8 cellular contexts compared by ENCODE assay signal in the genomic region with DNA sequence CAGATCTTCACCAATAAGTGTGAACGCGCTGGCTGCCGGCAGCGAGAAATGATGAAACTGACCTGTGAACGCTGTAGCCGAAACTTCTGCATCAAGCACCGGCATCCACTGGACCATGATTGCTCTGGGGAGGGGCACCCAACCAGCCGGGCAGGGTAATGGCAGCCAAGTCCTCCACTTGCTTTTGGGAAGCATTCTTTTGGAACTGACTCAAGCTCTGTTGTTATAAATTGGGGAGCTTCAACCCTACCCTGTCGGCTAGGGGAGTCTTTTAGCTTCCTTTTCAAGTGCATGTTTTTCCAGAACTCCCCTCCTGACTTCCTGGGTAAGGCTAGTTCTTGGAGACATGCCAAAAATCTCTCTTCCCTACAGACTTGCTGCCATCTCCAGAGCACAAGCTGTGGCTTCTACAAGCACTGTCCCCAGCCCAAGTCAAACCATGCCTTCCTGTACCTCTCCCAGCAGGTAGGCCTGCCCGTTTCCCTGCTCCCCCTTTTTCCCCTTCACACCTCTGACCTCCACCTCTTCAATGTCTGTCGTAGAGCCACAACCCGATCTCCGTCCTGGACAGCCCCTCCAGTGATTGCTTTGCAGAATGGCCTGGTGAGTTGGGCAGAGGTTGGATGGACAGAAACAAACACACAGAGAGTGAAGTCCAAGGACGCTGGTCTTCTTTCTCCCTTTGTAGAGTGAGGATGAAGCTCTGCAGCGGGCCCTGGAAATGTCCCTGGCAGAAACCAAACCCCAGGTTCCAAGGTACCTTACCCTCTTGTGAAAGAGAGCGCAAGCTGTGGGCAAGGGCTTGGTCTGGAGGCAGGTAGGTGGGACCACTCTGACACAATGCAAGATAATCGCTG. TPM values are rescaled to one million over a fixed set of nuclear protein-coding genes. Genes with fewer than 3 reads are reported as not detected.
DNase-seq lines count a peak whose midpoint lies in the region; ATAC-seq and TF ChIP-seq lines count a peak whose summit lies in the region.

No MANE protein-coding gene starts in this region.

- in situ Hi-C loops in astrocyte of the cerebellum (cut with HindIII; ENCODE audit: low sequenced_read_pairs) = no loop called here
- in situ Hi-C loops in KBM-7 (cut with MboI; ENCODE audit: low pct_unique_long_range_greater_than_20kb, low sequenced_read_pairs) = no loop called here

- H3K9me3 ChIP-seq in A673 (ENCODE audit: low read depth, low read length, poor library complexity, severe bottlenecking) = no peaks in the 10 kb centered on the region
- no peaks in the 10 kb centered on the region for H3K9me3 ChIP-seq in lower lobe of right lung

- no peak for ATAC-seq in lower lobe of right lung
- ATAC-seq in GM18511 (IDR thresholded peaks at IDR 0.05; ENCODE audit: unreplicated experiment) = no peak

- no TSS peak for BruUV-seq in A673 (replicated peaks; lab: Mats Ljungman, UMichigan)

- POLR2A ChIA-PET in A673 (lab: Charles Lee; ENCODE audit: low non-redundant PET) = interaction anchor here (0.6 kb wide), 1 partner anchor 180 kb away, joined by 3 read pairs; no protein-coding TSS in a partner anchor

- intact Hi-C loops in A673 (cut with micrococcal nuclease; ENCODE audit: unreplicated experiment) (no loop called here), lower lobe of right lung (cut with DNase I) (no loop called here)

- CTCF ChIA-PET in A673 (lab: Charles Lee) = no interaction called here

- DNase-seq in A673 (ENCODE audit: low spot score) (peak; percentile 61), HFF-Myc (ENCODE audit: extremely low read depth, low read depth) (no peak), astrocyte of the cerebellum (ENCODE audit: low read depth) (no peak), lower lobe of right lung (no peak), KBM-7 (no peak), KG1 (lab: John Stamatoyannopoulos, UW) (no peak), germinal center (ENCODE audit: low spot score) (no peak)

- H3K27ac ChIP-seq in A673 (ENCODE audit: low read depth, low read length, poor library complexity, severe bottlenecking) = peak overlapping the region; percentile 68
- peak overlapping the region; percentile 91 for H3K27ac ChIP-seq in lower lobe of right lung

- peaks cover 15% of the 10 kb centered on the region for H3K4me1 ChIP-seq in A673 (ENCODE audit: insufficient read depth, low read length, poor library complexity, severe bottlenecking)
- peaks cover 19% of the 10 kb centered on the region for H3K4me1 ChIP-seq in lower lobe of right lung

- H3K4me3 ChIP-seq in A673 (ENCODE audit: low read depth, low read length, poor library complexity, severe bottlenecking) (no peak overlapping the region), HFF-Myc (replicated peaks; ENCODE audit: low read depth, low read length) (peak overlapping the region; percentile 52), astrocyte of the cerebellum (ENCODE audit: low read depth, low read length) (peak overlapping the region; percentile 64), lower lobe of right lung (peak overlapping the region; percentile 76)

- H3K27me3 ChIP-seq in A673 (replicated peaks; ENCODE audit: insufficient read depth, low read depth, low read length, poor library complexity) = no peaks in the 10 kb centered on the region
- H3K27me3 ChIP-seq in lower lobe of right lung (ENCODE audit: low read depth) = no peaks in the 10 kb centered on the region

- TF ChIP-seq CTCF in A673 (conservative IDR thresholded peaks at IDR 0.05; ENCODE audit: low read depth, low read length) (no peak), HFF-Myc (IDR thresholded peaks at IDR 0.05; ENCODE audit: low read depth, low read length, missing control alignments) (no peak), astrocyte of the cerebellum (IDR thresholded peaks at IDR 0.05; ENCODE audit: low read depth, low read length, missing control alignments) (no peak), lower lobe of right lung (IDR thresholded peaks at IDR 0.05) (no peak)

- peaks cover 36% of the 10 kb centered on the region for H3K36me3 ChIP-seq in A673 (ENCODE audit: insufficient read depth, low read length, poor library complexity, severe bottlenecking)
- peaks cover 34% of the 10 kb centered on the region for H3K36me3 ChIP-seq in lower lobe of right lung

RNA-seq across cellular contexts. Expression of gene ZFAND2B, which starts 1.5 kb away (rescaled TPM):
- total RNA-seq in A673 (2021) (20.0 and 23.7 TPM in 2 replicates), lower lobe of right lung (32.6 TPM)

RNA-seq across cellular contexts. Expression of gene ABCB6, which starts 10.6 kb away (rescaled TPM):
- total RNA-seq in A673 (2021) (87.7 and 101 TPM in 2 replicates), lower lobe of right lung (15.4 TPM)

RNA-seq across cellular contexts. Expression of gene ATG9A, which starts 21.3 kb away (rescaled TPM):
- total RNA-seq in A673 (2021) (50.0 and 55.6 TPM in 2 replicates), lower lobe of right lung (45.7 TPM)

RNA-seq across cellular contexts. Expression of gene ANKZF1, which starts 21.5 kb away (rescaled TPM):
- 30.6 and 39.1 TPM in 2 replicates for total RNA-seq in A673 (2021)
- total RNA-seq in lower lobe of right lung = 46.1 TPM

RNA-seq across cellular contexts. Expression of gene RETREG2, which starts 30.0 kb away (rescaled TPM):
- total RNA-seq in A673 (2021) = 53.1 and 59.0 TPM in 2 replicates
- total RNA-seq in lower lobe of right lung = 82.3 TPM
